In genomic region chr1:151809625-151810556, GRCh38 we compare ENCODE assay signal across 1 cellular context.
TF ChIP-seq lines count a peak whose summit lies in the region.

No MANE protein-coding gene starts in this region.

TF ChIP-seq in H1, 55 proteins besides CTCF, POLR2A, EP300 and RAD21:
- TF ChIP-seq SP1 (IDR thresholded peaks at IDR 0.05; ENCODE audit: low read depth, low read length) (0 out of 2 replicates have a peak, but pooled peaks have one; percentile 18), CEBPB (IDR thresholded peaks at IDR 0.05; ENCODE audit: low read depth, low read length) (0 out of 2 replicates have a peak, but pooled peaks have one; percentile 7), CBX5 (IDR thresholded peaks at IDR 0.05; ENCODE audit: low read depth, low read length) (no peak), TEAD4 (IDR thresholded peaks at IDR 0.05; ENCODE audit: low read depth, low read length) (peak; percentile 74)
